In genomic region chr2:168543037-168543436, GRCh38 we compare ENCODE assay signal across 21 cellular contexts.
DNase-seq lines count a peak whose midpoint lies in the region; ATAC-seq and TF ChIP-seq lines count a peak whose summit lies in the region.
"Had no signal": no experiment of that assay in that cellular context is flagged by ENCODE, and none has a peak within 500 bp of the region (broad histone marks: within the 10 kb centered on the region; RNA-seq: fewer than 3 reads in every experiment).

No MANE protein-coding gene starts in this region.

- H3K4me1 Mint-ChIP-seq in CD4-positive, alpha-beta T cell (ENCODE audit: low read depth): peaks cover 48% of the 10 kb centered on the region
- peaks cover 27 to 67% (median 57%) of the 10 kb centered on the region in 4 donors for H3K4me1 Mint-ChIP-seq in naive thymus-derived CD8-positive, alpha-beta T cell
- H3K4me1 Mint-ChIP-seq in Caco-2 (ENCODE audit: low read depth, unreplicated experiment): peaks cover 35% of the 10 kb centered on the region

- peak overlapping the region; percentile 50 for H3K4me3 Mint-ChIP-seq in CD4-positive, alpha-beta T cell
- peak overlapping the region in 8 of 10 donors; percentile 15 to 75 (median 54) for H3K4me3 Mint-ChIP-seq in naive thymus-derived CD8-positive, alpha-beta T cell
- H3K4me3 Mint-ChIP-seq in Caco-2 (ENCODE audit: unreplicated experiment): no peak overlapping the region

- peak overlapping the region; percentile 19 for H3K27ac Mint-ChIP-seq in CD4-positive, alpha-beta T cell
- peak overlapping the region in 5 of 10 donors; percentile 17 to 82 (median 53) for H3K27ac Mint-ChIP-seq in naive thymus-derived CD8-positive, alpha-beta T cell
- H3K27ac Mint-ChIP-seq in Caco-2 (ENCODE audit: unreplicated experiment): no peak overlapping the region
- H3K27ac Mint-ChIP-seq: CD8-positive, alpha-beta memory T cell had no signal

- H3K4me1 ChIP-seq in colonic mucosa (no peaks in the 10 kb centered on the region), Caco-2 (peaks cover 11% of the 10 kb centered on the region)

- TF ChIP-seq CTCF in CD4-positive, alpha-beta T cell (IDR thresholded peaks at IDR 0.05): no peak
- TF ChIP-seq CTCF in colonic mucosa (IDR thresholded peaks at IDR 0.05): no peak
- no peak for TF ChIP-seq CTCF in Caco-2 (IDR thresholded peaks at IDR 0.05; ENCODE audit: insufficient read depth in 1 of 2, low read depth in 1 of 2, low read length in 1 of 2, severe bottlenecking in 1 of 2, unreplicated experiment in 1 of 2)

- no peak for DNase-seq in CD4-positive, alpha-beta T cell
- DNase-seq in HT-29 (ENCODE audit: low spot score) (peak; percentile 53), colonic mucosa (no peak), Caco-2 (no peak)
- DNase-seq in naive thymus-derived CD8-positive, alpha-beta T cell: peak in 4 of 10 donors; percentile 13 to 66 (median 42)
- no peak for DNase-seq in stimulated activated CD4-positive, alpha-beta T cell treated with anti-CD3 and anti-CD28 coated beads, Interleukin-4, amount 100 ng/mL, for 24 hours
- DNase-seq: DMS79, H7, MM.1S, NCI-H1048, NCI-H1436, NCI-H1930, NCI-H2227 treated with DMSO at 0.1 percent for 48 hours, NCI-H510A, NCI-H748 treated with DMSO at 0.1 percent for 48 hours, PC-9, RPMI8226, SHP77 had no signal

- no TSS peak for BruUV-seq in Caco-2 (replicated peaks; lab: Mats Ljungman, UMichigan)

- peaks cover 19% of the 10 kb centered on the region for H3K9me3 ChIP-seq in CD4-positive, alpha-beta T cell (ENCODE audit: control insufficient read depth, low read length)
- H3K9me3 ChIP-seq in colonic mucosa (no peaks in the 10 kb centered on the region), Caco-2 (no peaks in the 10 kb centered on the region)

- H3K27me3 Mint-ChIP-seq in CD4-positive, alpha-beta T cell: no peaks in the 10 kb centered on the region
- H3K27me3 Mint-ChIP-seq in naive thymus-derived CD8-positive, alpha-beta T cell: no peaks in the 10 kb centered on the region
- no peaks in the 10 kb centered on the region for H3K27me3 Mint-ChIP-seq in Caco-2 (ENCODE audit: insufficient read depth, unreplicated experiment)
- H3K27me3 Mint-ChIP-seq: CD8-positive, alpha-beta memory T cell had no signal

- H3K27me3 ChIP-seq in CD4-positive, alpha-beta T cell (ENCODE audit: control insufficient read depth, insufficient read depth, low read length): no peaks in the 10 kb centered on the region
- no peaks in the 10 kb centered on the region for H3K27me3 ChIP-seq in colonic mucosa
- H3K27me3 ChIP-seq in Caco-2 (replicated peaks; ENCODE audit: control insufficient read depth, insufficient read depth, low read length): no peaks in the 10 kb centered on the region

- H3K4me3 ChIP-seq in colonic mucosa (no peak overlapping the region), Caco-2 (ENCODE audit: low read depth, low read length) (no peak overlapping the region)
- H3K4me3 ChIP-seq: K562, PC-9 had no signal

- peak; percentile 68 for ATAC-seq in CD4-positive, alpha-beta T cell (ENCODE audit: poor library complexity)
- ATAC-seq in naive thymus-derived CD8-positive, alpha-beta T cell: peak; percentile 42 to 90
- no peak for ATAC-seq in HG03520 (IDR thresholded peaks at IDR 0.05; ENCODE audit: unreplicated experiment)
- ATAC-seq: K562 had no signal

- H3K36me3 Mint-ChIP-seq in CD4-positive, alpha-beta T cell (ENCODE audit: low read depth): peaks cover 46% of the 10 kb centered on the region
- H3K36me3 Mint-ChIP-seq in naive thymus-derived CD8-positive, alpha-beta T cell: peaks cover 26 to 41% (median 33%) of the 10 kb centered on the region in 3 donors
- H3K36me3 Mint-ChIP-seq in Caco-2 (ENCODE audit: insufficient read depth, unreplicated experiment): no peaks in the 10 kb centered on the region

- POLR2A ChIA-PET in CD4-positive, alpha-beta T cell (lab: Charles Lee): no interaction called here
- POLR2A ChIA-PET in naive thymus-derived CD8-positive, alpha-beta T cell (lab: Charles Lee): no interaction called here
- POLR2A ChIA-PET in Caco-2 (lab: Charles Lee): no interaction called here

- intact Hi-C loops in CD4-positive, alpha-beta T cell (cut with DNase I, micrococcal nuclease): no loop called here
- intact Hi-C loops in colonic mucosa (cut with DNase I): no loop called here
- intact Hi-C loops in Caco-2 (cut with micrococcal nuclease; ENCODE audit: unreplicated experiment): no loop called here

- H3K36me3 ChIP-seq in colonic mucosa (no peaks in the 10 kb centered on the region), Caco-2 (ENCODE audit: control insufficient read depth, insufficient read depth, low read length) (no peaks in the 10 kb centered on the region)

- no peak overlapping the region for H3K27ac ChIP-seq in CD4-positive, alpha-beta T cell (ENCODE audit: low read depth, low read length)
- peak overlapping the region; percentile 49 for H3K27ac ChIP-seq in colonic mucosa
- H3K27ac ChIP-seq: PC-9 had no signal

- peaks cover 16% of the 10 kb centered on the region for H3K9me3 Mint-ChIP-seq in CD4-positive, alpha-beta T cell
- H3K9me3 Mint-ChIP-seq in naive thymus-derived CD8-positive, alpha-beta T cell: peaks cover 5 to 36% (median 27%) of the 10 kb centered on the region in 9 donors
- H3K9me3 Mint-ChIP-seq in Caco-2 (ENCODE audit: unreplicated experiment): peaks cover 5% of the 10 kb centered on the region

- CTCF ChIA-PET in CD4-positive, alpha-beta T cell (lab: Charles Lee): no interaction called here
- CTCF ChIA-PET in Caco-2 (lab: Charles Lee): no interaction called here

- H3K9ac ChIP-seq in colonic mucosa (ENCODE audit: low read depth in 2 of 2, low read length in 2 of 2): no peak overlapping the region
